21 cellular contexts compared by ENCODE assay signal in genomic region chr12:115232455-115233156, GRCh38.
DNase-seq lines count a peak whose midpoint lies in the region; ATAC-seq, FAIRE-seq and TF ChIP-seq lines count a peak whose summit lies in the region.
"Had no signal": no experiment of that assay in that cellular context is flagged by ENCODE, and none has a peak within 500 bp of the region (broad histone marks: within the 10 kb centered on the region; RNA-seq: fewer than 3 reads in every experiment).

No MANE protein-coding gene starts in this region.

- FAIRE-seq in HTR-8/SVneo (lab: Jason Lieb, UNC), result no peak
- FAIRE-seq: GM18507 had no signal

- H3K4me3 ChIP-seq in BE2C (ENCODE audit: low read depth, low read length), result no peak overlapping the region
- H3K4me3 ChIP-seq in choroid plexus epithelial cell (ENCODE audit: low read depth, low read length), result no peak overlapping the region
- H3K4me3 ChIP-seq in mesendoderm (ENCODE audit: low read length), result no peak overlapping the region
- no peak overlapping the region for H3K4me3 ChIP-seq in GM23338

- no peak overlapping the region for H3K27ac Mint-ChIP-seq in GM23338
- H3K27ac Mint-ChIP-seq: activated B cell treated with CpG ODN at 0.5 μM for 24 hours; activated CD4-positive, alpha-beta memory T cell treated with anti-CD3 and anti-CD28 coated beads for 36 hours; CD4-positive, alpha-beta memory T cell; nephron; stimulated activated naive B cell treated with anti-CD40 and anti-IgM and Interleukin-4, amounts not matched to agents 10 μg/mL and 1 μg/mL and 100 μg/mL, for 72 hours had no signal

- H3K23ac ChIP-seq in mesendoderm (ENCODE audit: low read length), result no peak overlapping the region

- WGBS in mesendoderm (ENCODE audit: extremely low coverage, insufficient coverage, low lambda C conversion rate), result no CpG with 5 or more reads among the region's 7 CpGs

- peaks cover 2% of the 10 kb centered on the region for H3K27me3 Mint-ChIP-seq in GM23338 (ENCODE audit: insufficient read depth, low read depth, poor library complexity)
- H3K27me3 Mint-ChIP-seq: activated B cell treated with CpG ODN at 0.5 μM for 24 hours; activated CD4-positive, alpha-beta memory T cell treated with anti-CD3 and anti-CD28 coated beads for 36 hours; CD4-positive, alpha-beta memory T cell; stimulated activated naive B cell treated with anti-CD40 and anti-IgM and Interleukin-4, amounts not matched to agents 10 μg/mL and 1 μg/mL and 100 μg/mL, for 72 hours had no signal

- no peaks in the 10 kb centered on the region for H3K9me2 ChIP-seq in GM23338 (ENCODE audit: insufficient read depth)

- H3K4me1 ChIP-seq in BE2C (peaks cover 28% of the 10 kb centered on the region), mesendoderm (ENCODE audit: control insufficient read depth, low read depth, low read length) (no peaks in the 10 kb centered on the region), GM23338 (ENCODE audit: insufficient read depth) (no peaks in the 10 kb centered on the region)

- H3K56ac ChIP-seq in mesendoderm (ENCODE audit: low read length), result peak overlapping the region; percentile 77

- DNase-seq in BE2C (peak; percentile 34), M059J (ENCODE audit: low read depth) (peak; percentile 51), choroid plexus epithelial cell (ENCODE audit: low read depth) (peak; percentile 83), mesendoderm (no peak), GM23338 (ENCODE audit: low spot score) (no peak), dedifferentiated amniotic fluid mesenchymal stem cell (ENCODE audit: extremely low spot score) (no peak), HTR-8/SVneo (ENCODE audit: insufficient read length, low spot score) (no peak)
- DNase-seq: activated B cell treated with CpG ODN at 0.5 μM for 24 hours; activated CD4-positive, alpha-beta memory T cell treated with anti-CD3 and anti-CD28 coated beads for 36 hours; activated gamma-delta T cell treated with Interleukin-2 at 50 U/mL for 16 hours; CD4-positive, alpha-beta memory T cell; DMS153; left colon; NCI-H187 treated with DMSO at 0.1 percent for 48 hours; posterior cingulate gyrus; stimulated activated CD4-positive, alpha-beta T cell treated with anti-CD3 and anti-CD28 coated beads, Interleukin-2, amount 100 ng/mL, for 24 hours; stimulated activated naive B cell treated with anti-CD40 and anti-IgM and Interleukin-4, amounts not matched to agents 10 μg/mL and 1 μg/mL and 100 μg/mL, for 72 hours had no signal

- H3K9me3 ChIP-seq in BE2C, result no peaks in the 10 kb centered on the region

- no peak overlapping the region for H2BK15ac ChIP-seq in mesendoderm (replicated peaks; ENCODE audit: low read depth)

- no peak overlapping the region for H2AFZ ChIP-seq in GM23338

- H3F3A ChIP-seq in GM23338 (replicated peaks; ENCODE audit: low read depth), result no peaks in the 10 kb centered on the region

- H2BK5ac ChIP-seq in mesendoderm (ENCODE audit: low read length), result peak overlapping the region; percentile 99

- H3K79me2 ChIP-seq in mesendoderm (ENCODE audit: control insufficient read depth, insufficient read depth, low read length) (no peaks in the 10 kb centered on the region), GM23338 (replicated peaks; ENCODE audit: insufficient read depth) (no peaks in the 10 kb centered on the region)

- peak overlapping the region; percentile 97 for H3K4ac ChIP-seq in mesendoderm (ENCODE audit: low read depth, low read length)

- H3K79me1 ChIP-seq in mesendoderm (ENCODE audit: low read length), result no peaks in the 10 kb centered on the region

- no peaks in the 10 kb centered on the region for H4K20me1 ChIP-seq in GM23338 (replicated peaks; ENCODE audit: insufficient read depth)

- H3K4me1 Mint-ChIP-seq in GM23338, result peaks cover 6% of the 10 kb centered on the region
- H3K4me1 Mint-ChIP-seq: activated B cell treated with CpG ODN at 0.5 μM for 24 hours; CD4-positive, alpha-beta memory T cell; stimulated activated naive B cell treated with anti-CD40 and anti-IgM and Interleukin-4, amounts not matched to agents 10 μg/mL and 1 μg/mL and 100 μg/mL, for 72 hours had no signal

- no peak for ATAC-seq in GM23338
- no peak for ATAC-seq in GM18868 (IDR thresholded peaks at IDR 0.05; ENCODE audit: unreplicated experiment)
- ATAC-seq: left colon; stimulated activated naive B cell treated with anti-CD40 and anti-IgM and Interleukin-4, amounts not matched to agents 10 μg/mL and 1 μg/mL and 100 μg/mL, for 72 hours had no signal

- H2BK120ac ChIP-seq in mesendoderm (ENCODE audit: low read depth, low read length), result no peak overlapping the region

- H3K27me3 ChIP-seq in BE2C (no peaks in the 10 kb centered on the region), mesendoderm (ENCODE audit: insufficient read depth, low read length, poor library complexity) (no peaks in the 10 kb centered on the region), GM23338 (ENCODE audit: insufficient read depth) (no peaks in the 10 kb centered on the region)

- H3K9ac ChIP-seq in mesendoderm (ENCODE audit: low read length), result no peak overlapping the region
- H3K9ac ChIP-seq: KMS-11 had no signal

- H3K36me3 Mint-ChIP-seq in GM23338 (ENCODE audit: low read depth), result no peaks in the 10 kb centered on the region
- H3K36me3 Mint-ChIP-seq: activated CD4-positive, alpha-beta memory T cell treated with anti-CD3 and anti-CD28 coated beads for 36 hours; CD4-positive, alpha-beta memory T cell; stimulated activated naive B cell treated with anti-CD40 and anti-IgM and Interleukin-4, amounts not matched to agents 10 μg/mL and 1 μg/mL and 100 μg/mL, for 72 hours had no signal

- H3K18ac ChIP-seq in mesendoderm (ENCODE audit: low read length), result no peak overlapping the region

- no peak overlapping the region for H4K5ac ChIP-seq in mesendoderm (ENCODE audit: low read length)

- no peak overlapping the region for H3K4me2 ChIP-seq in mesendoderm (ENCODE audit: low read length)
- H3K4me2 ChIP-seq in GM23338, result no peak overlapping the region
- H3K4me2 ChIP-seq: KMS-11 had no signal

- H3K4me3 Mint-ChIP-seq in GM23338, result no peak overlapping the region
- H3K4me3 Mint-ChIP-seq: activated B cell treated with CpG ODN at 0.5 μM for 24 hours; activated CD4-positive, alpha-beta memory T cell treated with anti-CD3 and anti-CD28 coated beads for 36 hours; CD4-positive, alpha-beta memory T cell; nephron; stimulated activated naive B cell treated with anti-CD40 and anti-IgM and Interleukin-4, amounts not matched to agents 10 μg/mL and 1 μg/mL and 100 μg/mL, for 72 hours had no signal

- H3K27ac ChIP-seq in mesendoderm (ENCODE audit: low read depth, low read length) (no peak overlapping the region), GM23338 (ENCODE audit: low read depth) (no peak overlapping the region)
- H3K27ac ChIP-seq: KMS-11 had no signal

- no peaks in the 10 kb centered on the region for H3K9me3 Mint-ChIP-seq in GM23338
- H3K9me3 Mint-ChIP-seq: activated B cell treated with CpG ODN at 0.5 μM for 24 hours, nephron had no signal

- TF ChIP-seq CTCF in BE2C (IDR thresholded peaks at IDR 0.05; ENCODE audit: low read depth, low read length) (no peak), choroid plexus epithelial cell (conservative IDR thresholded peaks at IDR 0.05; ENCODE audit: low read depth, low read length) (no peak), GM23338 (conservative IDR thresholded peaks at IDR 0.05; ENCODE audit: low read depth in 2 of 2) (no peak)

- H4K8ac ChIP-seq in mesendoderm (ENCODE audit: low read depth, low read length), result no peak overlapping the region

- H2AK5ac ChIP-seq in mesendoderm (ENCODE audit: low read length), result no peak overlapping the region

- H3K36me3 ChIP-seq in BE2C, result no peaks in the 10 kb centered on the region
- no peaks in the 10 kb centered on the region for H3K36me3 ChIP-seq in mesendoderm (ENCODE audit: control insufficient read depth, insufficient read depth, low read length)
- no peaks in the 10 kb centered on the region for H3K36me3 ChIP-seq in GM23338 (ENCODE audit: insufficient read depth)

TF ChIP-seq in GM23338, 12 proteins besides CTCF, POLR2A, EP300 and RAD21:
- TF ChIP-seq ZNF114 (CRISPR knock-in tag; IDR thresholded peaks at IDR 0.05) (no peak), POLR2AphosphoS5 (IDR thresholded peaks at IDR 0.05; ENCODE audit: low read depth) (no peak), CREB1 (CRISPR knock-in tag; IDR thresholded peaks at IDR 0.05; ENCODE audit: low read depth) (no peak)
TF ChIP-seq in GM23338: peak in this region for 0.

Comparison
In these comparisons a context has a peak if more than half of its experiments do, and no peak if none do; other contexts are left out.
1. DNase-seq: peak in BE2C (single experiment), M059J (single experiment) and choroid plexus epithelial cell (single experiment); none in mesendoderm (single experiment), GM23338 (single experiment), dedifferentiated amniotic fluid mesenchymal stem cell (single experiment) and HTR-8/SVneo (single experiment).